21 cellular contexts compared by ENCODE assay signal in the genomic region with DNA sequence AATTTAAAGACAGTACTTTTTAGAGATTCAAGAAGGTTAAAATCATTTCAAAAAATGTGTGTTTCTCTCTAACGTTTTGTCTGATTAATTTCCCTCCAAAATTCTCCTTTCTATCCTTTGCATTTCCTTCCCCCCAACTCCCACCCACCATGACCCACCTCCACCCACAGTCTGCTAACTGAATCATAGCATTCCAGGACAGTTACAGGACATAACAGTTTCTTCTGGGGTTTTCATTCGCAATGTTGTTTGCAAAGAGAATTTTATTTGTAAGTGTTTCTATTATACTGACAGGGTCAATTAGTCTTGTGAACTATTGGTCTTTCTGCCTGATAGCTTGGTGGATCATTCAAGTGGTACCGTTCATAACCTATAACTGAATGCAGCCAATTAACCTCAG. TPM values are rescaled to one million over a fixed set of nuclear protein-coding genes. Genes with fewer than 3 reads are reported as not detected.
DNase-seq lines count a peak whose midpoint lies in the region; ATAC-seq, FAIRE-seq and TF ChIP-seq lines count a peak whose summit lies in the region.
"Had no signal": no experiment of that assay in that cellular context is flagged by ENCODE, and none has a peak within 500 bp of the region (broad histone marks: within the 10 kb centered on the region; RNA-seq: fewer than 3 reads in every experiment).

No MANE protein-coding gene starts in this region.

- H3K36me3 ChIP-seq in GM23248 (ENCODE audit: low read depth) (no peaks in the 10 kb centered on the region), SJSA1 (peaks cover 12% of the 10 kb centered on the region)
- H3K36me3 ChIP-seq: sigmoid colon, suprapubic skin had no signal

- no peaks in the 10 kb centered on the region for H3K9me2 ChIP-seq in GM23248 (ENCODE audit: insufficient read depth)

- ATAC-seq in HG03571 (IDR thresholded peaks at IDR 0.05; ENCODE audit: unreplicated experiment): no peak
- ATAC-seq: heart right ventricle, left ventricle myocardium superior, WTC11 had no signal

- H3K27me3 ChIP-seq in GM23248 (replicated peaks; ENCODE audit: insufficient read depth): no peaks in the 10 kb centered on the region
- no peaks in the 10 kb centered on the region for H3K27me3 ChIP-seq in SJSA1 (replicated peaks)
- H3K27me3 ChIP-seq: heart right ventricle, sigmoid colon, suprapubic skin had no signal

- H3K9ac ChIP-seq in GM23248: no peak overlapping the region

- H3F3A ChIP-seq in GM23248 (ENCODE audit: insufficient read depth): no peaks in the 10 kb centered on the region

- no peak for FAIRE-seq in urothelium cell line (lab: Jason Lieb, UNC)
- FAIRE-seq: GM12878, HTR-8/SVneo had no signal

- H3K27ac ChIP-seq in GM23248 (no peak overlapping the region), SJSA1 (peak overlapping the region; percentile 87)
- H3K27ac ChIP-seq: heart right ventricle, sigmoid colon, SK-N-MC, suprapubic skin had no signal

- H3K9me3 ChIP-seq in GM23248 (ENCODE audit: low read depth) (no peaks in the 10 kb centered on the region), SJSA1 (replicated peaks) (no peaks in the 10 kb centered on the region)
- H3K9me3 ChIP-seq: heart right ventricle, sigmoid colon, suprapubic skin had no signal

- in situ Hi-C loops in GM23248 (cut with MboI): no loop called here

- H3K4me2 ChIP-seq in GM23248 (ENCODE audit: unreplicated experiment): peak overlapping the region; percentile 46

- no peak for TF ChIP-seq CTCF in fibroblast of mammary gland (conservative IDR thresholded peaks at IDR 0.05; ENCODE audit: control insufficient read depth, insufficient read depth, low read depth, low read length)

- WGBS in GM23248 (ENCODE audit: low coverage in 1 of 2, low lambda C conversion rate in 2 of 2, missing lambda C conversion rate in 2 of 2), 2 experiments: 47 to 49% methylated on average over 3 of the region's 3 CpGs

- peaks cover 9% of the 10 kb centered on the region for H3K79me2 ChIP-seq in GM23248 (ENCODE audit: insufficient read depth)

- H3K4me1 ChIP-seq in GM23248 (ENCODE audit: insufficient read depth) (peaks cover 22% of the 10 kb centered on the region), SJSA1 (replicated peaks) (peaks cover 51% of the 10 kb centered on the region)
- H3K4me1 ChIP-seq: sigmoid colon had no signal

- peak overlapping the region; percentile 6; the same call in 1 of the 2 replicates for H3K4me3 ChIP-seq in GM23248
- no peak overlapping the region for H3K4me3 ChIP-seq in SJSA1
- H3K4me3 ChIP-seq in fibroblast of mammary gland (ENCODE audit: control insufficient read depth, low read depth, low read length): no peak overlapping the region
- H3K4me3 ChIP-seq: GM12878, heart right ventricle, sigmoid colon, SK-N-MC, suprapubic skin had no signal

- H2AFZ ChIP-seq in GM23248: no peak overlapping the region

- H4K20me1 ChIP-seq in GM23248 (ENCODE audit: insufficient read depth): no peaks in the 10 kb centered on the region

- DNase-seq in GM23248 (peak; percentile 34), SJSA1 (ENCODE audit: low read depth in 1 of 2, low spot score in 2 of 2) (peak; percentile 69 to 73), fibroblast of mammary gland (ENCODE audit: low read depth) (peak; percentile 37), urothelium cell line (ENCODE audit: low spot score) (peak; percentile 5), UCSD-AML1 (lab: John Stamatoyannopoulos, UW; ENCODE audit: unreplicated experiment) (no peak), OCI-M1 (lab: John Stamatoyannopoulos, UW) (no peak)
- DNase-seq: activated CD4-positive, alpha-beta T cell treated with anti-CD3 and anti-CD28 coated beads, Interleukin-2, amount 50 U/mL, for 4 hours; activated CD8-positive, alpha-beta memory T cell treated with anti-CD3 and anti-CD28 coated beads, Interleukin-2, amount 50 U/mL, for 48 hours; activated naive CD8-positive, alpha-beta T cell treated with anti-CD3 and anti-CD28 coated beads, Interleukin-2, amount 10 ng/mL, durations not matched to agents 7 days and 5 days; cortex of kidney; heart right ventricle; left ventricle myocardium superior; NCI-H510A treated with DMSO at 0.1 percent for 48 hours; nephron progenitor cell; sigmoid colon had no signal

RNA-seq across cellular contexts. Expression of gene ANAPC10, which starts 53.7 kb away (rescaled TPM):
- total RNA-seq in GM23248 (2014; rRNA removed; shearing (Covaris generic)): 15.2 and 22.4 TPM in 2 replicates
- polyA plus RNA-seq in GM23248 (2016; fragmentation: Nextera tagmentation; extraction: Ambion mirVana): 28.7 and 31.7 TPM in 2 replicates
- 28.5 and 57.1 TPM in 2 replicates for total RNA-seq in SJSA1 (2014; rRNA removed; shearing (Covaris generic))

RNA-seq across cellular contexts. Expression of gene ABCE1, which starts 53.8 kb away (rescaled TPM):
- total RNA-seq in GM23248 (2014; rRNA removed; shearing (Covaris generic)): 91.4 and 130 TPM in 2 replicates
- polyA plus RNA-seq in GM23248 (2016; fragmentation: Nextera tagmentation; extraction: Ambion mirVana): 65.3 and 65.5 TPM in 2 replicates
- 162 and 170 TPM in 2 replicates for total RNA-seq in SJSA1 (2014; rRNA removed; shearing (Covaris generic))

Comparison
In these comparisons a context has a peak if more than half of its experiments do, and no peak if none do; other contexts are left out.
1. DNase-seq: peak in GM23248 (single experiment), SJSA1 (2 of 2), fibroblast of mammary gland (single experiment) and urothelium cell line (single experiment); none in UCSD-AML1 (single experiment) and OCI-M1 (single experiment).